ENCODE assay signal across 2 cellular contexts in the genomic region with DNA sequence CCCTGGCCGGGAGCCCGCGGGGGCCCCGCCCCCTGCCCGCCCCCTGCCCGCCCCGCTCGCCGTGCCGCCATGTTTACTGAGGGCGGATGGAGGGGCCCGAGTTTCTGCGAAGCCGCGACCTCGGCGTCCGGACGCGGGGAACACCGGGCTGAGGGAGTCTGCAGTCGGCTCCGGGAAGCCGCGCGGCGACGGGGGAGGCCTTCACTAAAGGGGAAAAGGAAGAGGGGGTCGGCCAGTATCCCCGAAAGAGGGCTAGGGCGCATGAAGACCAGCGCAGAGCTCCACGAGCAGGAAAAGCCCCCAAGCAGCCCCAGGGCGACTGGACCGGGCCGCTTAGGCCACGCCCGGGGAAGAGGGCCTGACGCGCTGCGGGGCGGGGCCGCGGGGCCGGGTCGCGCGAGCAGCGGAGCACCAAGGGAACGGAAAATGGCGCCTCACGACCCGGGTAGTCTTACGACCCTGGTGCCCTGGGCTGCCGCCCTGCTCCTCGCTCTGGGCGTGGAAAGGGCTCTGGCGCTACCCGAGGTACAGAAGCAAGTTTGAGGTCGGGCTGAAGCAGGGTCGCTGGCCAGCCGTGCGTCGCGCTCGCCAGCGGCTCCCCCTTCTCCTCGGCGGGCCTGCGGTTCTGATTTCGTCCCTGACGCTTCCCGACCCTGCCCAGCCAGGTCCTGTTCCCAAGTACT.
TF ChIP-seq lines count a peak whose summit lies in the region.

A gene with protein sequence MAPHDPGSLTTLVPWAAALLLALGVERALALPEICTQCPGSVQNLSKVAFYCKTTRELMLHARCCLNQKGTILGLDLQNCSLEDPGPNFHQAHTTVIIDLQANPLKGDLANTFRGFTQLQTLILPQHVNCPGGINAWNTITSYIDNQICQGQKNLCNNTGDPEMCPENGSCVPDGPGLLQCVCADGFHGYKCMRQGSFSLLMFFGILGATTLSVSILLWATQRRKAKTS (plus strand): TSS at position 99 of the 683 bp plus-strand sequence. CDS start 328 bp downstream, at position 427.
A gene (minus strand): TSS at position 326 of the 683 bp plus-strand sequence. CDS start 4,618 bp downstream, outside the sequence.

TF ChIP-seq in IMR-90, 13 proteins besides CTCF, POLR2A, EP300 and RAD21:
- no peak for TF ChIP-seq SMC3 (IDR thresholded peaks at IDR 0.05; ENCODE audit: low read depth, low read length)
- peak; percentile 69; the same call in 1 of the 2 replicates for TF ChIP-seq MAZ (IDR thresholded peaks at IDR 0.05; ENCODE audit: borderline replicate concordance, low read depth, low read length)
- TF ChIP-seq BHLHE40 (IDR thresholded peaks at IDR 0.05; ENCODE audit: low read depth, low read length), result no peak
- TF ChIP-seq, protein P1, sequence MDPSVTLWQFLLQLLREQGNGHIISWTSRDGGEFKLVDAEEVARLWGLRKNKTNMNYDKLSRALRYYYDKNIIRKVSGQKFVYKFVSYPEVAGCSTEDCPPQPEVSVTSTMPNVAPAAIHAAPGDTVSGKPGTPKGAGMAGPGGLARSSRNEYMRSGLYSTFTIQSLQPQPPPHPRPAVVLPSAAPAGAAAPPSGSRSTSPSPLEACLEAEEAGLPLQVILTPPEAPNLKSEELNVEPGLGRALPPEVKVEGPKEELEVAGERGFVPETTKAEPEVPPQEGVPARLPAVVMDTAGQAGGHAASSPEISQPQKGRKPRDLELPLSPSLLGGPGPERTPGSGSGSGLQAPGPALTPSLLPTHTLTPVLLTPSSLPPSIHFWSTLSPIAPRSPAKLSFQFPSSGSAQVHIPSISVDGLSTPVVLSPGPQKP (IDR thresholded peaks at IDR 0.05; ENCODE audit: borderline replicate concordance, low read depth, low read length), result no peak

TF ChIP-seq in endothelial cell of umbilical vein, 7 proteins besides CTCF, POLR2A, EP300 and RAD21:
- TF ChIP-seq, protein P2, sequence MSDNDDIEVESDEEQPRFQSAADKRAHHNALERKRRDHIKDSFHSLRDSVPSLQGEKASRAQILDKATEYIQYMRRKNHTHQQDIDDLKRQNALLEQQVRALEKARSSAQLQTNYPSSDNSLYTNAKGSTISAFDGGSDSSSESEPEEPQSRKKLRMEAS (IDR thresholded peaks at IDR 0.05; ENCODE audit: insufficient read depth, insufficient read length), result no peak
- TF ChIP-seq JUN (IDR thresholded peaks at IDR 0.05; ENCODE audit: borderline replicate concordance, insufficient read depth, insufficient read length, low read depth) (no peak), MYC (IDR thresholded peaks at IDR 0.05; ENCODE audit: low read depth, low read length) (no peak), FOS (IDR thresholded peaks at IDR 0.05; ENCODE audit: borderline replicate concordance, insufficient read depth, low read length) (no peak), GATA2 (IDR thresholded peaks at IDR 0.05; ENCODE audit: insufficient read depth, insufficient read length, low read depth, low read length) (no peak), POLR2AphosphoS5 (IDR thresholded peaks at IDR 0.05; ENCODE audit: insufficient read depth, low read depth, low read length) (peak; percentile 97)
